ENCODE assay signal across 1 cellular context in genomic region chr5:100693481-100693880, GRCh38.
A peak's percentile ranks its signal among the peaks of the same experiment; 100 is the strongest.
TF ChIP-seq lines count a peak whose summit lies in the region.

No MANE protein-coding gene starts in this region.

TF ChIP-seq in K562, 482 proteins besides CTCF, POLR2A, EP300 and RAD21 (continued from another document):
- no peak for TF ChIP-seq ZBTB1 (CRISPR knock-in tag; IDR thresholded peaks at IDR 0.05; ENCODE audit: borderline replicate concordance, low read depth)
- no peak for TF ChIP-seq ZNF512 (tag; IDR thresholded peaks at IDR 0.05)
- TF ChIP-seq HCFC1 (IDR thresholded peaks at IDR 0.05; ENCODE audit: low read depth, low read length) = no peak
- no peak for TF ChIP-seq SRSF1 (IDR thresholded peaks at IDR 0.05; ENCODE audit: low read depth, low read length)
- peak; percentile 39 for TF ChIP-seq CBFA2T2 (conservative IDR thresholded peaks at IDR 0.05)
- TF ChIP-seq ZNF197 (CRISPR knock-in tag; IDR thresholded peaks at IDR 0.05; ENCODE audit: low read depth) = no peak
- no peak for TF ChIP-seq BDP1 (IDR thresholded peaks at IDR 0.05; ENCODE audit: insufficient read depth, insufficient read length)
- TF ChIP-seq MIER1 (IDR thresholded peaks at IDR 0.05; ENCODE audit: low read depth) = no peak
- TF ChIP-seq ZKSCAN8 (CRISPR knock-in tag; IDR thresholded peaks at IDR 0.05) = no peak
- TF ChIP-seq CBFA2T3 (IDR thresholded peaks at IDR 0.05) = peak; percentile 54
- TF ChIP-seq MEIS2 (IDR thresholded peaks at IDR 0.05; ENCODE audit: partially characterized antibody) = no peak
- TF ChIP-seq RUNX1 (IDR thresholded peaks at IDR 0.05; ENCODE audit: low read depth) = no peak
- peak; percentile 68 for TF ChIP-seq SOX6 (IDR thresholded peaks at IDR 0.05)
- TF ChIP-seq PTRF (tag; IDR thresholded peaks at IDR 0.05) = no peak
- TF ChIP-seq TAL1 (IDR thresholded peaks at IDR 0.05) = peak; percentile 54
- TF ChIP-seq TCF3 (CRISPR knock-in tag; IDR thresholded peaks at IDR 0.05) = no peak
- no peak for TF ChIP-seq ZNF143 (CRISPR knock-in tag; IDR thresholded peaks at IDR 0.05)
- TF ChIP-seq BCL6 (CRISPR knock-in tag; IDR thresholded peaks at IDR 0.05) = no peak
- TF ChIP-seq PHB2 (IDR thresholded peaks at IDR 0.05; ENCODE audit: low read depth) = no peak
- TF ChIP-seq DPF2 (IDR thresholded peaks at IDR 0.05) = peak; percentile 23; the same call in 1 of the 2 replicates
- peak; percentile 58 for TF ChIP-seq ARID1B (IDR thresholded peaks at IDR 0.05)
- no peak for TF ChIP-seq HOXB6 (CRISPR knock-in tag; IDR thresholded peaks at IDR 0.05; ENCODE audit: borderline replicate concordance)
- no peak for TF ChIP-seq MAZ (CRISPR knock-in tag; conservative IDR thresholded peaks at IDR 0.05 in 1 of 2, IDR thresholded peaks at IDR 0.05 in 1 of 2)
- no peak for TF ChIP-seq AFF1 (IDR thresholded peaks at IDR 0.05; ENCODE audit: low read depth in 1 of 2, partially characterized antibody in 2 of 2)
- no peak for TF ChIP-seq EWSR1 (IDR thresholded peaks at IDR 0.05; ENCODE audit: borderline replicate concordance, low read depth, partially characterized antibody)
- TF ChIP-seq SMARCA5 (IDR thresholded peaks at IDR 0.05) = no peak
- TF ChIP-seq ZNF79 (CRISPR knock-in tag; IDR thresholded peaks at IDR 0.05; ENCODE audit: low read depth) = no peak
- no peak for TF ChIP-seq ZNF354B (CRISPR knock-in tag; IDR thresholded peaks at IDR 0.05)
